11 cellular contexts compared by ENCODE assay signal in the genomic region with DNA sequence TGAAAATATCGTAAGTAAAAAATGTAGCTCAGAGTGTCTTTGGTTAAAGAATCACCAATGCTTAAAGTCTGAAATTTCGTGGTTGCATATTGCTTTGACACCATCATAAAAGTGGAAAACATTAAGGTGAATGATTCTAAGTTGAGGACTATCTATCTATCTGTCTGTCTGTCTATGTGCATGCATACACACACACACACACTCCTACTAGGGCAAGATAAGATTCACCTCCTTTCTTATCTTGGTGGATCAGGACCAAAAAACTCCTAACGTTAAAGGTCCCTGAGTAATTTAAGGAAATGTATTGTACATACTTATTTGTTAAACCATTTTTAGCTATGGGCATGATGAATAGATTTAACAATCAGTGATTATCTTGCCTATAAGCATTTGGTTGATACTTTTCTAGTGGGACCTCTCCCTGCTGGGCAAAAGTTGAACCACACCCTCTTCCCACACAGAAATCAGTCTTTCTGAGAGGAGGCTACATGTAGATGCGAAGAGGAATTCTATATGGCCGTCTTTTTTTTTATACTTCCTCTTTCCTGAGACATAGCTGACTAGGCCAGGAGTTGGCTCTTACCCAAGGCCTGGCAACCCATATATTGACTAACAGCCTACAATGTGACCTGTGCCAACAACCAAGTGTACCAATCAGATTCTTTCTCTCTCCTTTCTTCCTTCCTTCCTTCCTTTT. TPM values are rescaled to one million over a fixed set of nuclear protein-coding genes. Genes with fewer than 3 reads are reported as not detected.
DNase-seq lines count a peak whose midpoint lies in the region; ATAC-seq, FAIRE-seq and TF ChIP-seq lines count a peak whose summit lies in the region.
"Had no signal": no experiment of that assay in that cellular context is flagged by ENCODE, and none has a peak within 500 bp of the region (broad histone marks: within the 10 kb centered on the region; RNA-seq: fewer than 3 reads in every experiment).

No MANE protein-coding gene starts in this region.

- 80 to 85% (median 85%) methylated on average over 5 of the region's 5 CpGs for WGBS in small intestine, 3 donors

- DNase-seq in DMS53 (lab: John Stamatoyannopoulos, UW) (peak; percentile 18), DMS53 treated with DMSO at 0.1 percent for 48 hours (lab: John Stamatoyannopoulos, UW; ENCODE audit: unreplicated experiment) (no peak), RPMI8226 (peak; percentile 32), fibroblast of pulmonary artery (ENCODE audit: low read depth) (no peak), small intestine (peak; percentile 11)
- DNase-seq in naive thymus-derived CD8-positive, alpha-beta T cell: no peak
- DNase-seq in NK-92 treated with Interleukin-12 subunit alpha and Interleukin-12 subunit beta, amount 100 ng/mL, for 24 hours (lab: John Stamatoyannopoulos, UW): no peak
- no peak for DNase-seq in activated naive CD8-positive, alpha-beta T cell treated with anti-CD3 and anti-CD28 coated beads, Interleukin-2, amount 50 U/mL, for 24 hours
- DNase-seq: NCI-H2107 had no signal

- H3K36me3 ChIP-seq in small intestine (ENCODE audit: control insufficient read depth in 2 of 2, insufficient read depth in 2 of 2, low read length in 2 of 2): peaks cover 0 to 5% of the 10 kb centered on the region in 2 donors

- H3K36me3 Mint-ChIP-seq in naive thymus-derived CD8-positive, alpha-beta T cell: peaks cover 0 to 78% (median 5%) of the 10 kb centered on the region in 3 donors
- peaks cover 12% of the 10 kb centered on the region for H3K36me3 Mint-ChIP-seq in activated naive CD8-positive, alpha-beta T cell treated with anti-CD3 and anti-CD28 coated beads, Interleukin-2, amount 50 U/mL, for 24 hours (ENCODE audit: low read depth)

- H3K27me3 ChIP-seq in small intestine (ENCODE audit: control insufficient read depth in 2 of 2, insufficient read depth in 2 of 2, low read length in 2 of 2): no peaks in the 10 kb centered on the region
- H3K27me3 ChIP-seq: tibial artery had no signal

- ATAC-seq in naive thymus-derived CD8-positive, alpha-beta T cell: no peak
- no peak for ATAC-seq in activated naive CD8-positive, alpha-beta T cell treated with anti-CD3 and anti-CD28 coated beads, Interleukin-2, amount 50 U/mL, for 24 hours

- H3K4me3 Mint-ChIP-seq in naive thymus-derived CD8-positive, alpha-beta T cell: no peak overlapping the region
- H3K4me3 Mint-ChIP-seq in activated naive CD8-positive, alpha-beta T cell treated with anti-CD3 and anti-CD28 coated beads, Interleukin-2, amount 50 U/mL, for 24 hours: no peak overlapping the region

- POLR2A ChIA-PET in naive thymus-derived CD8-positive, alpha-beta T cell (lab: Charles Lee): interaction anchor here (0.6 to 1.8 kb wide), 2 partner anchors 9 to 20 kb away, joined by 4 read pairs; a partner anchor contains a TSS

- no peaks in the 10 kb centered on the region for H3K9me3 ChIP-seq in small intestine (ENCODE audit: control insufficient read depth, low read depth)
- H3K9me3 ChIP-seq: tibial artery had no signal

- no peak for FAIRE-seq in small intestine (lab: Jason Lieb, UNC)

- TF ChIP-seq CTCF in fibroblast of pulmonary artery (IDR thresholded peaks at IDR 0.05; ENCODE audit: low read length, missing control alignments): peak; percentile 21

- H3K4me3 ChIP-seq in fibroblast of pulmonary artery (replicated peaks; ENCODE audit: low read depth, low read length) (no peak overlapping the region), small intestine (ENCODE audit: low read depth in 1 of 2, low read length in 2 of 2) (no peak overlapping the region)
- H3K4me3 ChIP-seq: tibial artery had no signal

- H3K27ac ChIP-seq in small intestine (ENCODE audit: low read depth in 1 of 2, low read length in 1 of 2): no peak overlapping the region
- H3K27ac ChIP-seq: 22Rv1, tibial artery had no signal

- H3K9me3 Mint-ChIP-seq in naive thymus-derived CD8-positive, alpha-beta T cell: no peaks in the 10 kb centered on the region
- no peaks in the 10 kb centered on the region for H3K9me3 Mint-ChIP-seq in activated naive CD8-positive, alpha-beta T cell treated with anti-CD3 and anti-CD28 coated beads, Interleukin-2, amount 50 U/mL, for 24 hours

- H3K4me1 Mint-ChIP-seq in naive thymus-derived CD8-positive, alpha-beta T cell: peaks cover 16 to 40% (median 30%) of the 10 kb centered on the region in 4 donors
- peaks cover 31% of the 10 kb centered on the region for H3K4me1 Mint-ChIP-seq in activated naive CD8-positive, alpha-beta T cell treated with anti-CD3 and anti-CD28 coated beads, Interleukin-2, amount 50 U/mL, for 24 hours

- no peaks in the 10 kb centered on the region for H3K27me3 Mint-ChIP-seq in naive thymus-derived CD8-positive, alpha-beta T cell
- H3K27me3 Mint-ChIP-seq in activated naive CD8-positive, alpha-beta T cell treated with anti-CD3 and anti-CD28 coated beads, Interleukin-2, amount 50 U/mL, for 24 hours: no peaks in the 10 kb centered on the region

- peak overlapping the region in 5 of 10 donors; percentile 28 to 78 (median 61) for H3K27ac Mint-ChIP-seq in naive thymus-derived CD8-positive, alpha-beta T cell
- no peak overlapping the region for H3K27ac Mint-ChIP-seq in activated naive CD8-positive, alpha-beta T cell treated with anti-CD3 and anti-CD28 coated beads, Interleukin-2, amount 50 U/mL, for 24 hours

- H3K4me1 ChIP-seq in small intestine (ENCODE audit: control insufficient read depth in 2 of 2, insufficient read depth in 1 of 2, low read depth in 1 of 2, low read length in 1 of 2): no peaks in the 10 kb centered on the region

RNA-seq across cellular contexts. Expression of a gene that starts 19.3 kb away (rescaled TPM):
- polyA plus RNA-seq in small intestine: 10 to 100 TPM; 18.8 to 28.3 (median 26.5) TPM
- total RNA-seq in naive thymus-derived CD8-positive, alpha-beta T cell: 10 to 100 TPM; 26.2 to 32.4 TPM
- polyA plus RNA-seq in naive thymus-derived CD8-positive, alpha-beta T cell: 10 to 100 TPM; 29.3 to 38.8 (median 31.2) TPM

RNA-seq across cellular contexts. Expression of a gene that starts 19.9 kb away (rescaled TPM):
- 100 to 1,000 TPM in 1 of 3 donors, 10 to 100 TPM in 2; 45.7 to 165 (median 56.4) TPM for polyA plus RNA-seq in small intestine
- total RNA-seq in naive thymus-derived CD8-positive, alpha-beta T cell: 10 to 100 TPM; 88.2 to 94.4 TPM
- 100 to 1,000 TPM; 241 to 335 (median 328) TPM for polyA plus RNA-seq in naive thymus-derived CD8-positive, alpha-beta T cell

RNA-seq across cellular contexts. Expression of a gene that starts 39.2 kb away (rescaled TPM):
- polyA plus RNA-seq in small intestine: 1 to 10 TPM in 1 of 3 donors, under 1 TPM in 2; 0.22 to 4.0 (median 0.81) TPM
- under 1 TPM; 0.14 to 0.26 TPM for total RNA-seq in naive thymus-derived CD8-positive, alpha-beta T cell
- under 1 TPM in 2 of 3 donors, not detected in 1; 0.03 to 0.06 TPM for polyA plus RNA-seq in naive thymus-derived CD8-positive, alpha-beta T cell

Comparison
In these comparisons a context has a peak if more than half of its experiments do, and no peak if none do; other contexts are left out.
1. DNase-seq: peak in DMS53 (single experiment), RPMI8226 (single experiment) and small intestine (single experiment); none in DMS53 treated with DMSO at 0.1 percent for 48 hours (single experiment), fibroblast of pulmonary artery (single experiment), naive thymus-derived CD8-positive, alpha-beta T cell (0 of 10), NK-92 treated with Interleukin-12 subunit alpha and Interleukin-12 subunit beta, amount 100 ng/mL, for 24 hours (single experiment) and activated naive CD8-positive, alpha-beta T cell treated with anti-CD3 and anti-CD28 coated beads, Interleukin-2, amount 50 U/mL, for 24 hours (single experiment).